In the genomic region with DNA sequence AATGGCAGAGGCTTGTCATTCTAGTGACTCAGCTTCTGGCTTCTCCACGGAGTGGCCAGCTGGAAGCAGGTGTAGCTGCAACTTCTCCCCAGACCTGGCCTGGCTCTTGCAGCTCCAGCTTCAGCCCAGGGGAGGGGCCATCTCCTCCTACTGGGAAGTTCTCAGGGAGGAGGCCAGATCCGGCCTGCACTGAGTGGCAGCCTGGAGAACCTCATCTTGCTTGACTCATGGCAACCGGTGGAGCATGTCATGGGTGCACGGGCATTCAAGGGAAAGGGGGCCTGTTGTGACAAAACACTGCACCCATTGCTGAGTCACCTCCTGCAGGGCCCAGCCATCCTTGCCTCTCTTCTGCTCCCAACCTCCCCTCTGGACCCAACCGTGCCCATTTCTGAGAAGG, we compare ENCODE assay signal across 23 cellular contexts.
DNase-seq lines count a peak whose midpoint lies in the region; ATAC-seq, FAIRE-seq and TF ChIP-seq lines count a peak whose summit lies in the region.
"Had no signal": no experiment of that assay in that cellular context is flagged by ENCODE, and none has a peak within 500 bp of the region (broad histone marks: within the 10 kb centered on the region; RNA-seq: fewer than 3 reads in every experiment).

No MANE protein-coding gene starts in this region.

- TF ChIP-seq RAD21 in K562 (CRISPR knock-in tag; conservative IDR thresholded peaks at IDR 0.05 in 1 of 2, IDR thresholded peaks at IDR 0.05 in 1 of 2), result 0 out of 4 replicates have a peak, but pooled peaks of 1 of the 2 experiments have one; percentile 11

- no peak overlapping the region; the same call in 1 of the 2 replicates for H3K4me2 ChIP-seq in K562 (ENCODE audit: insufficient read depth, low read length)
- H3K4me2 ChIP-seq: BLaER1 had no signal

- H3K79me2 ChIP-seq in K562 (ENCODE audit: control insufficient read depth, insufficient read depth, low read length), result no peaks in the 10 kb centered on the region

- peak; percentile 40 for FAIRE-seq in K562 (lab: Jason Lieb, UNC)
- FAIRE-seq: H54 had no signal

- TF ChIP-seq CTCF in K562 (IDR thresholded peaks at IDR 0.05 in 2 of 3, conservative IDR thresholded peaks at IDR 0.05 in 1 of 3; ENCODE audit: insufficient read depth in 2 of 3, low read depth in 1 of 3, low read length in 3 of 3) (no peak; a peak in 1 of 6 replicates), heart right ventricle (IDR thresholded peaks at IDR 0.05) (no peak), GM10266 (IDR thresholded peaks at IDR 0.05; ENCODE audit: control insufficient read depth, insufficient read depth, low read depth, missing control alignments) (no peak)

- TF ChIP-seq POLR2A in K562 (conservative IDR thresholded peaks at IDR 0.05), result no peak

- no peak for TF ChIP-seq EP300 in K562 (IDR thresholded peaks at IDR 0.05; ENCODE audit: low read length)

- no peaks in the 10 kb centered on the region for H3K9me1 ChIP-seq in K562 (ENCODE audit: control insufficient read depth, insufficient read depth, low read length)

- H3K4me1 ChIP-seq in K562 (replicated peaks in 1 of 2; ENCODE audit: control insufficient read depth in 2 of 2, insufficient read depth in 2 of 2, low read length in 2 of 2) (peaks cover 27 to 38% of the 10 kb centered on the region in 2 experiments), heart right ventricle (no peaks in the 10 kb centered on the region)
- H3K4me1 ChIP-seq: BLaER1 had no signal

- H3K27ac ChIP-seq in K562 (ENCODE audit: extremely low read depth, low read depth, low read length), result no peak overlapping the region
- H3K27ac ChIP-seq in heart right ventricle, result no peak overlapping the region
- H3K27ac ChIP-seq: BLaER1 had no signal

- no peaks in the 10 kb centered on the region for H4K20me1 ChIP-seq in K562 (replicated peaks; ENCODE audit: control insufficient read depth, insufficient read depth, low read length)
- H4K20me1 ChIP-seq: BLaER1 had no signal

- POLR2A ChIA-PET in K562 (lab: Yijun Ruan, JAX), result interaction anchor here (1.1 to 1.7 kb wide), 2 partner anchors 10 to 22 kb away, joined by 4 to 5 read pairs; no protein-coding TSS in a partner anchor

- BruUV-seq in K562 (replicated peaks; lab: Mats Ljungman, UMichigan), result no TSS peak

- intact Hi-C loops in K562 (cut with micrococcal nuclease), result no loop called here
- intact Hi-C loops in heart right ventricle (cut with DNase I), result no loop called here
- intact Hi-C loops in left colon (cut with DNase I, micrococcal nuclease), result no loop called here

- H3K36me3 ChIP-seq in K562 (ENCODE audit: control insufficient read depth, insufficient read depth, low read length) (no peaks in the 10 kb centered on the region; the same call in 2 of the 3 replicates), heart right ventricle (no peaks in the 10 kb centered on the region)
- H3K36me3 ChIP-seq: BLaER1 had no signal

- H3K27me3 ChIP-seq in K562 (ENCODE audit: control insufficient read depth in 2 of 2, insufficient read depth in 2 of 2, low read length in 2 of 2) (no peaks in the 10 kb centered on the region), heart right ventricle (no peaks in the 10 kb centered on the region)
- H3K27me3 ChIP-seq: BLaER1 had no signal

- H3K9ac ChIP-seq in K562 (ENCODE audit: insufficient read depth in 1 of 2, low read depth in 2 of 2, low read length in 2 of 2), result no peak overlapping the region
- H3K9ac ChIP-seq: BLaER1, KMS-11 had no signal

- peaks cover 11% of the 10 kb centered on the region for H3K9me3 ChIP-seq in K562 (replicated peaks; ENCODE audit: control insufficient read depth, insufficient read depth, low read depth, low read length)
- no peaks in the 10 kb centered on the region for H3K9me3 ChIP-seq in heart right ventricle
- H3K9me3 ChIP-seq: BLaER1 had no signal

- peak overlapping the region; percentile 6 for H2AFZ ChIP-seq in K562 (ENCODE audit: low read depth, low read length)

- H3K4me3 ChIP-seq in K562 (no peak overlapping the region), heart right ventricle (no peak overlapping the region)
- H3K4me3 ChIP-seq: BLaER1 had no signal

- WGBS in K562 (ENCODE audit: insufficient coverage, low coverage, missing lambda C conversion rate), result 29% methylated on average over 5 of the region's 5 CpGs
- 74 to 81% methylated on average over 5 of the region's 5 CpGs for WGBS in heart right ventricle, 2 donors

- in situ Hi-C loops in K562 (cut with MboI), result no loop called here

- peak; percentile 37 for DNase-seq in DMS53 treated with DMSO at 0.1 percent for 48 hours (lab: John Stamatoyannopoulos, UW; ENCODE audit: unreplicated experiment)
- peak in 2 of 4 experiments; percentile 24 to 34 for DNase-seq in K562 (ENCODE audit: extremely low read depth in 1 of 4, low spot score in 3 of 4)
- peak in 1 of 2 donors; percentile 35 for DNase-seq in heart right ventricle
- DNase-seq in myocyte (ENCODE audit: low read depth), result peak; percentile 1
- no peak for DNase-seq in GM10266 (ENCODE audit: extremely low spot score)
- DNase-seq in left colon, result no peak
- DNase-seq in cerebellar cortex (ENCODE audit: low spot score), result no peak
- DNase-seq: activated CD4-positive, alpha-beta memory T cell treated with anti-CD3 and anti-CD28 coated beads for 36 hours; activated CD4-positive, CD25-positive, alpha-beta regulatory T cell; activated effector memory CD4-positive, alpha-beta T cell treated with Interleukin-2 at 50 U/mL for 16 hours; COR-L47; effector memory CD4-positive, alpha-beta T cell; EL; MV-4-11; NCI-H1694 treated with DMSO at 0.1 percent for 48 hours; NCI-H526 treated with DMSO at 0.1 percent for 48 hours; occipital lobe; stimulated activated CD4-positive, alpha-beta T cell treated with anti-CD3 and anti-CD28 coated beads, Interleukin-4, amount 100 ng/mL, for 24 hours; stimulated activated naive CD8-positive, alpha-beta T cell treated with anti-CD3 and anti-CD28 coated beads, Interleukin-15, Interleukin-2, amounts not matched to agents 100 U/mL and 50 U/mL, for 24 hours had no signal

- CTCF ChIA-PET in K562 (lab: Yijun Ruan, JAX; ENCODE audit: low intra/inter-chr PET ratio), result no interaction called here

- ATAC-seq in K562 (peak; percentile 18), heart right ventricle (peak in 5 of 8 donors; percentile 30 to 90 (median 44)), left colon (no peak), GM21367 (IDR thresholded peaks at IDR 0.05; ENCODE audit: unreplicated experiment) (no peak)
- ATAC-seq: stimulated activated naive CD8-positive, alpha-beta T cell treated with anti-CD3 and anti-CD28 coated beads, Interleukin-15, Interleukin-2, amounts not matched to agents 100 U/mL and 50 U/mL, for 24 hours had no signal

TF ChIP-seq in K562, 482 proteins besides CTCF, POLR2A, EP300 and RAD21 (continues in another document):
- TF ChIP-seq SMAD4 (CRISPR knock-in tag; conservative IDR thresholded peaks at IDR 0.05) (peak; percentile 59; the same call in 1 of the 2 replicates), DPF2 (IDR thresholded peaks at IDR 0.05) (0 out of 2 replicates have a peak, but pooled peaks have one; percentile 16), SRF (CRISPR knock-in tag; IDR thresholded peaks at IDR 0.05) (peak in 1 of 2 experiments; percentile 81; a peak in 1 of 4 replicates), NONO (IDR thresholded peaks at IDR 0.05; ENCODE audit: low read depth in 2 of 2, low read length in 1 of 2) (no peak)
- TF ChIP-seq, protein P1, sequence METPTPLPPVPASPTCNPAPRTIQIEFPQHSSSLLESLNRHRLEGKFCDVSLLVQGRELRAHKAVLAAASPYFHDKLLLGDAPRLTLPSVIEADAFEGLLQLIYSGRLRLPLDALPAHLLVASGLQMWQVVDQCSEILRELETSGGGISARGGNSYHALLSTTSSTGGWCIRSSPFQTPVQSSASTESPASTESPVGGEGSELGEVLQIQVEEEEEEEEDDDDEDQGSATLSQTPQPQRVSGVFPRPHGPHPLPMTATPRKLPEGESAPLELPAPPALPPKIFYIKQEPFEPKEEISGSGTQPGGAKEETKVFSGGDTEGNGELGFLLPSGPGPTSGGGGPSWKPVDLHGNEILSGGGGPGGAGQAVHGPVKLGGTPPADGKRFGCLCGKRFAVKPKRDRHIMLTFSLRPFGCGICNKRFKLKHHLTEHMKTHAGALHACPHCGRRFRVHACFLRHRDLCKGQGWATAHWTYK (CRISPR knock-in tag; IDR thresholded peaks at IDR 0.05), result 0 out of 2 replicates have a peak, but pooled peaks have one; percentile 22
- TF ChIP-seq, protein P2, sequence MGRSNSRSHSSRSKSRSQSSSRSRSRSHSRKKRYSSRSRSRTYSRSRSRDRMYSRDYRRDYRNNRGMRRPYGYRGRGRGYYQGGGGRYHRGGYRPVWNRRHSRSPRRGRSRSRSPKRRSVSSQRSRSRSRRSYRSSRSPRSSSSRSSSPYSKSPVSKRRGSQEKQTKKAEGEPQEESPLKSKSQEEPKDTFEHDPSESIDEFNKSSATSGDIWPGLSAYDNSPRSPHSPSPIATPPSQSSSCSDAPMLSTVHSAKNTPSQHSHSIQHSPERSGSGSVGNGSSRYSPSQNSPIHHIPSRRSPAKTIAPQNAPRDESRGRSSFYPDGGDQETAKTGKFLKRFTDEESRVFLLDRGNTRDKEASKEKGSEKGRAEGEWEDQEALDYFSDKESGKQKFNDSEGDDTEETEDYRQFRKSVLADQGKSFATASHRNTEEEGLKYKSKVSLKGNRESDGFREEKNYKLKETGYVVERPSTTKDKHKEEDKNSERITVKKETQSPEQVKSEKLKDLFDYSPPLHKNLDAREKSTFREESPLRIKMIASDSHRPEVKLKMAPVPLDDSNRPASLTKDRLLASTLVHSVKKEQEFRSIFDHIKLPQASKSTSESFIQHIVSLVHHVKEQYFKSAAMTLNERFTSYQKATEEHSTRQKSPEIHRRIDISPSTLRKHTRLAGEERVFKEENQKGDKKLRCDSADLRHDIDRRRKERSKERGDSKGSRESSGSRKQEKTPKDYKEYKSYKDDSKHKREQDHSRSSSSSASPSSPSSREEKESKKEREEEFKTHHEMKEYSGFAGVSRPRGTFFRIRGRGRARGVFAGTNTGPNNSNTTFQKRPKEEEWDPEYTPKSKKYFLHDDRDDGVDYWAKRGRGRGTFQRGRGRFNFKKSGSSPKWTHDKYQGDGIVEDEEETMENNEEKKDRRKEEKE (IDR thresholded peaks at IDR 0.05; ENCODE audit: borderline replicate concordance in 1 of 2, control insufficient read depth in 1 of 2, low read depth in 2 of 2, low read length in 1 of 2), result no peak
- TF ChIP-seq, protein P3, sequence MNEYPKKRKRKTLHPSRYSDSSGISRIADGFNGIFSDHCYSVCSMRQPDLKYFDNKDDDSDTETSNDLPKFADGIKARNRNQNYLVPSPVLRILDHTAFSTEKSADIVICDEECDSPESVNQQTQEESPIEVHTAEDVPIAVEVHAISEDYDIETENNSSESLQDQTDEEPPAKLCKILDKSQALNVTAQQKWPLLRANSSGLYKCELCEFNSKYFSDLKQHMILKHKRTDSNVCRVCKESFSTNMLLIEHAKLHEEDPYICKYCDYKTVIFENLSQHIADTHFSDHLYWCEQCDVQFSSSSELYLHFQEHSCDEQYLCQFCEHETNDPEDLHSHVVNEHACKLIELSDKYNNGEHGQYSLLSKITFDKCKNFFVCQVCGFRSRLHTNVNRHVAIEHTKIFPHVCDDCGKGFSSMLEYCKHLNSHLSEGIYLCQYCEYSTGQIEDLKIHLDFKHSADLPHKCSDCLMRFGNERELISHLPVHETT (CRISPR knock-in tag; conservative IDR thresholded peaks at IDR 0.05 in 1 of 2, IDR thresholded peaks at IDR 0.05 in 1 of 2), result peak in 1 of 2 experiments; percentile 37; a peak in 1 of 4 replicates

Comparison
In these comparisons a context has a peak if more than half of its experiments do, and no peak if none do; other contexts are left out.
1. DNase-seq: peak in DMS53 treated with DMSO at 0.1 percent for 48 hours (single experiment) and myocyte (single experiment); none in GM10266 (single experiment), left colon (0 of 2) and cerebellar cortex (single experiment).
2. ATAC-seq: peak in K562 (single experiment) and heart right ventricle (5 of 8); none in left colon (single experiment) and GM21367 (single experiment).